ENCODE assay signal across 23 cellular contexts in genomic region chr10:21423338-21423737, GRCh38.
"Had no signal": no experiment of that assay in that cellular context is flagged by ENCODE, and none has a peak within 500 bp of the region (broad histone marks: within the 10 kb centered on the region; RNA-seq: fewer than 3 reads in every experiment).

No MANE protein-coding gene starts in this region.

- H3K4me1 Mint-ChIP-seq: T-helper 17 cell had no signal

- H3K36me3 ChIP-seq: Peyer's patch, SJCRH30 had no signal

- H3K9ac ChIP-seq: KMS-11 had no signal

- H3K9me3 ChIP-seq: Peyer's patch, SJCRH30 had no signal

- H3K27ac Mint-ChIP-seq: T-helper 17 cell had no signal

- H3K27me3 ChIP-seq: Peyer's patch, SJCRH30 had no signal

- H3K4me2 ChIP-seq: KMS-11 had no signal

- H3K4me1 ChIP-seq: Peyer's patch, SJCRH30 had no signal

- H3K4me3 Mint-ChIP-seq: T-helper 17 cell had no signal

- ATAC-seq: PC-3, Right ventricle myocardium inferior, T-helper 17 cell had no signal

- H3K4me3 ChIP-seq: Peyer's patch, SJCRH30 had no signal

- DNase-seq: IMR-90, Kasumi-1, MM.1S, NCI-H1092 treated with DMSO at 0.1 percent for 48 hours, NCI-H1436, NCI-H187, NCI-H2029, NCI-H2081 treated with DMSO at 0.1 percent for 48 hours, NCI-H2171, NCI-H226, NCI-H446, NCI-H510A, NCI-H524 treated with DMSO at 0.1 percent for 48 hours, NCI-H69, NCI-H774, PC-3, Peyer's patch, SHP77 treated with DMSO at 0.1 percent for 48 hours, SJCRH30, T-helper 1 cell, T-helper 17 cell had no signal

- H3K27ac ChIP-seq: KMS-11, Peyer's patch, SJCRH30 had no signal
